1 cellular context compared by ENCODE assay signal in the genomic region with DNA sequence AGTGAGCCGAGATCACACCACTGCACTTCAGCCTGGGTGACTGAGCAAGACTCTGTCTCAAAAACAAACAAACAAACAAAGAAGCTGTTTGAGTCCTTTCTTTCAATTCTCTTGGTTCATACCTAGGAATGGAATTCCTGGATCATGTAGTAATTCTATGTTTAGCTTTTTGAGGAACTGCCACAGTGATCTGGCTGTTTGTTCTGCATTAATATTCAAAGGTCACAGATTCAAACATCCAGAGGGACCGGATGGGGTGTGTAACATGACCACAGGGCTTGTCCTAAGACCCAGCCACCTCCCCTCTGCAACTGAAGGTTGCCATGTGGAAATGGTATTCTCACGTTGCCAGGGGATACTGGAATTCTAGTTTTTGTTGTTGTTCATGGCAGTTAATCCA.
TF ChIP-seq lines count a peak whose summit lies in the region.

No MANE protein-coding gene starts in this region.

TF ChIP-seq in IMR-90, 13 proteins besides CTCF, POLR2A, EP300 and RAD21:
- no peak for TF ChIP-seq BHLHE40 (IDR thresholded peaks at IDR 0.05; ENCODE audit: low read depth, low read length)
- no peak for TF ChIP-seq RCOR1 (IDR thresholded peaks at IDR 0.05; ENCODE audit: insufficient replicate concordance, low read length)
- TF ChIP-seq, protein P1, sequence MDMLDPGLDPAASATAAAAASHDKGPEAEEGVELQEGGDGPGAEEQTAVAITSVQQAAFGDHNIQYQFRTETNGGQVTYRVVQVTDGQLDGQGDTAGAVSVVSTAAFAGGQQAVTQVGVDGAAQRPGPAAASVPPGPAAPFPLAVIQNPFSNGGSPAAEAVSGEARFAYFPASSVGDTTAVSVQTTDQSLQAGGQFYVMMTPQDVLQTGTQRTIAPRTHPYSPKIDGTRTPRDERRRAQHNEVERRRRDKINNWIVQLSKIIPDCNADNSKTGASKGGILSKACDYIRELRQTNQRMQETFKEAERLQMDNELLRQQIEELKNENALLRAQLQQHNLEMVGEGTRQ (IDR thresholded peaks at IDR 0.05; ENCODE audit: low read depth, low read length): no peak
- TF ChIP-seq NFE2L2 (IDR thresholded peaks at IDR 0.05; ENCODE audit: low read depth, low read length): no peak
- TF ChIP-seq RFX5 (IDR thresholded peaks at IDR 0.05; ENCODE audit: low read depth, low read length): no peak
- no peak for TF ChIP-seq MAFK (IDR thresholded peaks at IDR 0.05; ENCODE audit: low read depth, low read length)
- TF ChIP-seq CEBPB (IDR thresholded peaks at IDR 0.05; ENCODE audit: low read depth, low read length): no peak
- no peak for TF ChIP-seq MAZ (IDR thresholded peaks at IDR 0.05; ENCODE audit: borderline replicate concordance, low read depth, low read length)
- no peak for TF ChIP-seq CHD1 (IDR thresholded peaks at IDR 0.05; ENCODE audit: low read depth, low read length)
- TF ChIP-seq FOS (IDR thresholded peaks at IDR 0.05; ENCODE audit: low read depth, low read length): no peak
- TF ChIP-seq SMC3 (IDR thresholded peaks at IDR 0.05; ENCODE audit: low read depth, low read length): no peak
- TF ChIP-seq MXI1 (IDR thresholded peaks at IDR 0.05; ENCODE audit: borderline replicate concordance, low read depth, low read length): no peak
TF ChIP-seq in IMR-90: peak in this region for 0.
